Comparison of ENCODE assay signal across 13 cellular contexts in the genomic region with DNA sequence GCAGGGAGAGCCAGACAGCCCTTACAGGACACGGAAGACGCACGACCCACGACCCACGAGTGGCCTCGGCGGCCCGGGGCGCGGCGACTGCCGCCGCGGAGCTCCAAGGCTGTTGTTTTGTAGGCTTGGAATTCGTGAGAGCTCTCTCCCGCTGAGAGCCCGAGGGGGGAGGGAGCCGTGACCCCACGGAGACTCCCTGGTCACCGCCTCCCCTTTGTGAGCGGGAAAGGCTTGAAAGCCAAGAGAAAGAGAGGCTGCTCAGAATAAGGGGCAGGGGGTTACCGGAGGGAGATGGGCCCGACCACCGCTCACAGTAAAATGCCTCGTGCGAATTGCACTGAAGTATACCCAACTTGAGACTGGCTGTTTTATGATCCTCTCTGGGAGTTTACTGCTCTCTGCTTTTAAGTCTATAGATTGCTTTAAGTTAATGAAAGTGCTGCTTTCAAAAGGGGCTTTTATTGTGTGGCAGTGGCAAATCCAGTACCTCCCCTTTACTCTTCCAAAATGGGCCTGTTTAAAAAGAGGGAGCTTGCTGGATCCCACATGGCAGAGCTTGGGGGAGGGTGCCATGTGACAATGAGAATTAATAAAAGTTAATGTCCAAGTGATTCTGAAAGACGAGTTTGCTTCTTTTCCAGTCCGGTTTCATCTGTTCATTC. TPM values are rescaled to one million over a fixed set of nuclear protein-coding genes. Genes with fewer than 3 reads are reported as not detected.
DNase-seq lines count a peak whose midpoint lies in the region; ATAC-seq and TF ChIP-seq lines count a peak whose summit lies in the region.
"Had no signal": no experiment of that assay in that cellular context is flagged by ENCODE, and none has a peak within 500 bp of the region (broad histone marks: within the 10 kb centered on the region; RNA-seq: fewer than 3 reads in every experiment).

No MANE protein-coding gene starts in this region.

- H3K9me3 ChIP-seq in ectodermal cell (ENCODE audit: control insufficient read depth, low read length): no peaks in the 10 kb centered on the region
- no peaks in the 10 kb centered on the region for H3K9me3 ChIP-seq in skeletal muscle tissue (ENCODE audit: control insufficient read depth in 3 of 3, low read length in 3 of 3)

- H2AFZ ChIP-seq in KMS-11 (ENCODE audit: low read depth): peak overlapping the region; percentile 17; the same call in 1 of the 2 replicates

- TF ChIP-seq CTCF in KMS-11 (conservative IDR thresholded peaks at IDR 0.05; ENCODE audit: low read depth, low read length): no peak

- H3K27me3 ChIP-seq in KMS-11 (ENCODE audit: insufficient read depth, low read depth) (no peaks in the 10 kb centered on the region; the same call in 1 of the 2 replicates), ectodermal cell (ENCODE audit: control insufficient read depth, insufficient read depth, low read length, poor library complexity, severe bottlenecking) (no peaks in the 10 kb centered on the region), layer of hippocampus (ENCODE audit: control insufficient read depth, insufficient read depth, low read length) (peaks cover 2% of the 10 kb centered on the region), skeletal muscle tissue (ENCODE audit: control insufficient read depth in 3 of 3, insufficient read depth in 3 of 3, low read length in 3 of 3) (peaks cover 0 to 2% (median 0%) of the 10 kb centered on the region in 3 donors)

- 2% methylated on average over 28 of the region's 28 CpGs for WGBS in ectodermal cell, 2 experiments

- H3K9me3 Mint-ChIP-seq in activated CD4-positive, alpha-beta T cell treated with anti-CD3 and anti-CD28 coated beads, Interleukin-2, amount 10 ng/mL, durations not matched to agents 24 days and 14 days: no peaks in the 10 kb centered on the region
- H3K9me3 Mint-ChIP-seq: CD8-positive, alpha-beta T cell had no signal

- H3K9ac ChIP-seq in KMS-11: peak overlapping the region; percentile 40; the same call in 1 of the 2 replicates
- peak overlapping the region; percentile 89 to 95 (median 91) for H3K9ac ChIP-seq in skeletal muscle tissue (ENCODE audit: low read depth in 1 of 3, low read length in 3 of 3)

- intact Hi-C loops in activated CD4-positive, alpha-beta T cell treated with anti-CD3 and anti-CD28 coated beads, Interleukin-2, amount 10 ng/mL, durations not matched to agents 24 days and 14 days (cut with micrococcal nuclease): loop anchor here (2.0 to 10.0 kb wide), 3 partner anchors 177 to 413 kb away; partner anchors contain the start of gene VSIG2

- H3K27ac ChIP-seq in KMS-11 (peak overlapping the region; percentile 78), ectodermal cell (ENCODE audit: insufficient read depth, low read depth, low read length, poor library complexity, severe bottlenecking) (peak overlapping the region; percentile 61), layer of hippocampus (ENCODE audit: low read depth, low read length) (peak overlapping the region; percentile 18), skeletal muscle tissue (ENCODE audit: low read depth, low read length) (peak overlapping the region; percentile 90)

- H3K4me3 Mint-ChIP-seq in activated CD4-positive, alpha-beta T cell treated with anti-CD3 and anti-CD28 coated beads, Interleukin-2, amount 10 ng/mL, durations not matched to agents 24 days and 14 days: no peak overlapping the region

- H3K36me3 ChIP-seq in KMS-11 (ENCODE audit: insufficient read depth): no peaks in the 10 kb centered on the region
- H3K36me3 ChIP-seq in ectodermal cell (ENCODE audit: control insufficient read depth, insufficient read depth, low read length): no peaks in the 10 kb centered on the region
- no peaks in the 10 kb centered on the region for H3K36me3 ChIP-seq in skeletal muscle tissue (ENCODE audit: control insufficient read depth in 3 of 3, insufficient read depth in 3 of 3, low read length in 3 of 3)

- peaks cover 2% of the 10 kb centered on the region for H3K36me3 Mint-ChIP-seq in activated CD4-positive, alpha-beta T cell treated with anti-CD3 and anti-CD28 coated beads, Interleukin-2, amount 10 ng/mL, durations not matched to agents 24 days and 14 days (ENCODE audit: low read depth)
- H3K36me3 Mint-ChIP-seq: CD8-positive, alpha-beta T cell had no signal

- H3K4me3 ChIP-seq in KMS-11 (IDR thresholded peaks at IDR 0.05; ENCODE audit: insufficient read depth, low read depth, low read length) (no peak overlapping the region), ectodermal cell (ENCODE audit: insufficient read depth, low read depth, low read length) (peak overlapping the region; percentile 84), skeletal muscle tissue (ENCODE audit: low read length in 3 of 3) (peak overlapping the region; percentile 48 to 86 (median 84))

- ATAC-seq in HG02610 (IDR thresholded peaks at IDR 0.05; ENCODE audit: unreplicated experiment) (no peak), GM21786 (IDR thresholded peaks at IDR 0.05; ENCODE audit: unreplicated experiment) (no peak)
- ATAC-seq: CD8-positive, alpha-beta T cell had no signal

- H3K4me1 ChIP-seq in KMS-11 (ENCODE audit: low read depth, poor library complexity, severe bottlenecking): peaks cover 19% of the 10 kb centered on the region
- H3K4me1 ChIP-seq in ectodermal cell (ENCODE audit: control insufficient read depth, insufficient read depth, low read length): peaks cover 57% of the 10 kb centered on the region
- H3K4me1 ChIP-seq in skeletal muscle tissue (ENCODE audit: control insufficient read depth in 3 of 3, insufficient read depth in 3 of 3, low read length in 3 of 3): peaks cover 47 to 66% (median 59%) of the 10 kb centered on the region in 3 donors

- DNase-seq in kidney tubule cell (ENCODE audit: low spot score): no peak
- DNase-seq in activated CD4-positive, alpha-beta T cell treated with anti-CD3 and anti-CD28 coated beads, Interleukin-2, amount 10 ng/mL, durations not matched to agents 24 days and 14 days: no peak
- DNase-seq: activated T-cell treated with anti-CD3 and anti-CD28 coated beads, Interleukin-2, amount 50 U/mL, for 1 hour; CD8-positive, alpha-beta T cell; effector CD4-positive, alpha-beta T cell; NCI-H1930 had no signal

- H3K27ac Mint-ChIP-seq in activated CD4-positive, alpha-beta T cell treated with anti-CD3 and anti-CD28 coated beads, Interleukin-2, amount 10 ng/mL, durations not matched to agents 24 days and 14 days: no peak overlapping the region
- H3K27ac Mint-ChIP-seq: CD8-positive, alpha-beta T cell had no signal

- H3K79me2 ChIP-seq in KMS-11 (ENCODE audit: insufficient read depth, low read depth): no peaks in the 10 kb centered on the region

- H3K27me3 Mint-ChIP-seq in activated CD4-positive, alpha-beta T cell treated with anti-CD3 and anti-CD28 coated beads, Interleukin-2, amount 10 ng/mL, durations not matched to agents 24 days and 14 days: peaks cover 71% of the 10 kb centered on the region

- H4K20me1 ChIP-seq in KMS-11 (ENCODE audit: insufficient read depth): no peaks in the 10 kb centered on the region

- H3K4me1 Mint-ChIP-seq in activated CD4-positive, alpha-beta T cell treated with anti-CD3 and anti-CD28 coated beads, Interleukin-2, amount 10 ng/mL, durations not matched to agents 24 days and 14 days: peaks cover 19% of the 10 kb centered on the region

- peak overlapping the region; percentile 38; the same call in 1 of the 2 replicates for H3K4me2 ChIP-seq in KMS-11

RNA-seq across cellular contexts. Expression of gene PKNOX2, which starts 2.9 kb away (rescaled TPM):
- 44.3 TPM for polyA plus RNA-seq in ectodermal cell (2013, experiment 1 of 4)
- 55.2 TPM for polyA plus RNA-seq in ectodermal cell (2013, experiment 2 of 4)
- polyA plus RNA-seq in ectodermal cell (2013, experiment 3 of 4): 31.6 TPM
- polyA plus RNA-seq in ectodermal cell (2013, experiment 4 of 4): 38.2 TPM
- total RNA-seq in skeletal muscle tissue: 6.8 TPM
- not detected in 2 replicates for total RNA-seq in activated CD4-positive, alpha-beta T cell treated with anti-CD3 and anti-CD28 coated beads, Interleukin-2, amount 10 ng/mL, durations not matched to agents 24 days and 14 days
- total RNA-seq: CD8-positive, alpha-beta T cell; T-helper 1 cell treated with Interleukin-12 subunit alpha and Interleukin-12 subunit beta and Interleukin-4 antibody, amounts not matched to agents 30 ng/mL and 1 ng/mL, for 36 hours had no signal

RNA-seq across cellular contexts. Expression of gene TMEM218, which starts 56.0 kb away (rescaled TPM):
- polyA plus RNA-seq in ectodermal cell (2013, experiment 1 of 4): 49.5 TPM
- polyA plus RNA-seq in ectodermal cell (2013, experiment 2 of 4): 53.5 TPM
- 50.4 TPM for polyA plus RNA-seq in ectodermal cell (2013, experiment 3 of 4)
- 59.1 TPM for polyA plus RNA-seq in ectodermal cell (2013, experiment 4 of 4)
- total RNA-seq in skeletal muscle tissue: 37.1 TPM
- 17.3 and 18.2 TPM in 2 replicates for total RNA-seq in activated CD4-positive, alpha-beta T cell treated with anti-CD3 and anti-CD28 coated beads, Interleukin-2, amount 10 ng/mL, durations not matched to agents 24 days and 14 days

Comparison
In these comparisons a context has a peak if more than half of its experiments do, and no peak if none do; other contexts are left out.
1. H3K27ac ChIP-seq: peak in every context shown above with its lines; median percentile 90 in skeletal muscle tissue; 78 in KMS-11; 61 in ectodermal cell; 18 in layer of hippocampus.